ENCODE assay signal across 34 cellular contexts in genomic region chr18:21502661-21503060, GRCh38.
"Had no signal": no experiment of that assay in that cellular context is flagged by ENCODE, and none has a peak within 500 bp of the region (broad histone marks: within the 10 kb centered on the region; RNA-seq: fewer than 3 reads in every experiment).

No MANE protein-coding gene starts in this region.

- H3K4me1 Mint-ChIP-seq: activated B cell treated with CpG ODN at 0.5 μM for 24 hours; activated naive CD4-positive, alpha-beta T cell treated with anti-CD3 and anti-CD28 coated beads, Interleukin-2, amount 50 U/mL, for 24 hours; activated naive CD8-positive, alpha-beta T cell treated with anti-CD3 and anti-CD28 coated beads for 36 hours; activated naive CD8-positive, alpha-beta T cell treated with anti-CD3 and anti-CD28 coated beads, Interleukin-2, amount 50 U/mL, for 24 hours; central memory CD8-positive, alpha-beta T cell; T-cell had no signal

- H3K36me3 Mint-ChIP-seq: activated naive CD4-positive, alpha-beta T cell treated with anti-CD3 and anti-CD28 coated beads, Interleukin-2, amount 50 U/mL, for 24 hours; activated naive CD8-positive, alpha-beta T cell treated with anti-CD3 and anti-CD28 coated beads for 36 hours; T-cell had no signal

- H3K27me3 ChIP-seq: adrenal gland, body of pancreas, breast epithelium, colonic mucosa, dorsolateral prefrontal cortex had no signal

- H3K4me3 Mint-ChIP-seq: activated B cell treated with CpG ODN at 0.5 μM for 24 hours; activated CD8-positive, alpha-beta T cell treated with anti-CD3 and anti-CD28 coated beads for 36 hours; activated naive CD4-positive, alpha-beta T cell treated with anti-CD3 and anti-CD28 coated beads for 36 hours; activated naive CD4-positive, alpha-beta T cell treated with anti-CD3 and anti-CD28 coated beads, Interleukin-2, amount 50 U/mL, for 24 hours; activated naive CD8-positive, alpha-beta T cell treated with anti-CD3 and anti-CD28 coated beads for 36 hours; activated naive CD8-positive, alpha-beta T cell treated with anti-CD3 and anti-CD28 coated beads, Interleukin-2, amount 50 U/mL, for 24 hours; activated T-cell treated with anti-CD3 and anti-CD28 coated beads, Interleukin-2, amount 50 U/mL, for 4 hours; central memory CD8-positive, alpha-beta T cell; dendritic cell treated with granulocyte-macrophage colony-stimulating factor and Interleukin-4, amounts not matched to agents 40 ng/mL and 50 ng/mL, for 4 days; endodermal cell; T-cell; T-helper 1 cell treated with Interleukin-12 subunit alpha and Interleukin-12 subunit beta and Interleukin-4 antibody, amounts not matched to agents 30 μg/mL and 1 μg/mL, for 36 hours; T-helper 2 cell treated with Interferon-gamma antibody and Interleukin-4, amounts not matched to agents 5 μg/mL and 100 μg/mL, for 36 hours had no signal

- H3K36me3 ChIP-seq: adrenal gland, breast epithelium, colonic mucosa, WERI-Rb-1 had no signal

- H3K9me3 Mint-ChIP-seq: activated B cell treated with CpG ODN at 0.5 μM for 24 hours; activated CD8-positive, alpha-beta T cell treated with anti-CD3 and anti-CD28 coated beads for 36 hours; activated naive CD4-positive, alpha-beta T cell treated with anti-CD3 and anti-CD28 coated beads for 36 hours; activated naive CD4-positive, alpha-beta T cell treated with anti-CD3 and anti-CD28 coated beads, Interleukin-2, amount 50 U/mL, for 24 hours; activated naive CD8-positive, alpha-beta T cell treated with anti-CD3 and anti-CD28 coated beads for 36 hours; activated naive CD8-positive, alpha-beta T cell treated with anti-CD3 and anti-CD28 coated beads, Interleukin-2, amount 50 U/mL, for 24 hours; activated T-cell treated with anti-CD3 and anti-CD28 coated beads, Interleukin-2, amount 50 U/mL, for 4 hours; activated T-helper 2 cell treated with anti-CD3 and anti-CD28 coated beads, Interferon-gamma antibody, Interleukin-2, Interleukin-4, amounts not matched to agents 10 μg/mL and 5 μg/mL and 100 μg/mL, durations not matched to agents 14 hours and 24 hours and 36 hours; central memory CD8-positive, alpha-beta T cell; dendritic cell treated with granulocyte-macrophage colony-stimulating factor and Interleukin-4, amounts not matched to agents 40 ng/mL and 50 ng/mL, for 4 days; endodermal cell; T-cell; T-helper 1 cell treated with Interleukin-12 subunit alpha and Interleukin-12 subunit beta and Interleukin-4 antibody, amounts not matched to agents 30 μg/mL and 1 μg/mL, for 36 hours; T-helper 2 cell treated with Interferon-gamma antibody and Interleukin-4, amounts not matched to agents 5 μg/mL and 100 μg/mL, for 36 hours had no signal

- DNase-seq: activated B cell treated with CpG ODN at 0.5 μM for 24 hours; activated CD4-positive, alpha-beta T cell treated with anti-CD3 and anti-CD28 coated beads for 48 hours; activated CD4-positive, alpha-beta T cell treated with anti-CD3 and anti-CD28 coated beads, Interleukin-2, amount 50 U/mL, for 1 hour; activated CD4-positive, alpha-beta T cell treated with anti-CD3 and anti-CD28 coated beads, Interleukin-2, amount 50 U/mL, for 48 hours; activated CD8-positive, alpha-beta memory T cell treated with anti-CD3 and anti-CD28 coated beads for 24 hours; activated CD8-positive, alpha-beta T cell treated with anti-CD3 and anti-CD28 coated beads for 36 hours; activated effector memory CD4-positive, alpha-beta T cell treated with anti-CD3 and anti-CD28 coated beads, Interleukin-2, amount 50 U/mL, for 16 hours; activated naive CD4-positive, alpha-beta T cell treated with anti-CD3 and anti-CD28 coated beads for 36 hours; activated naive CD8-positive, alpha-beta T cell treated with anti-CD3 and anti-CD28 coated beads for 36 hours; activated naive CD8-positive, alpha-beta T cell treated with anti-CD3 and anti-CD28 coated beads, Interleukin-2, amount 50 U/mL, for 24 hours; activated T-cell treated with anti-CD3 and anti-CD28 coated beads, Interleukin-2, amount 50 U/mL, for 4 hours; adrenal gland; amygdala; aorta; body of pancreas; colonic mucosa; effector memory CD4-positive, alpha-beta T cell; endodermal cell; foreskin fibroblast; head of caudate nucleus; SW 1271; T-cell; T1000; WERI-Rb-1 had no signal

- H3K4me1 ChIP-seq: adrenal gland, body of pancreas, breast epithelium, colonic mucosa had no signal

- ATAC-seq: activated CD4-positive, CD25-positive, alpha-beta regulatory T cell treated with anti-CD3 and anti-CD28 coated beads, Interleukin-2, amount 50 U/mL, for 24 hours; activated CD8-positive, alpha-beta T cell treated with anti-CD3 and anti-CD28 coated beads for 36 hours; activated naive CD8-positive, alpha-beta T cell treated with anti-CD3 and anti-CD28 coated beads, Interleukin-2, amount 50 U/mL, for 24 hours; activated T-cell treated with anti-CD3 and anti-CD28 coated beads, Interleukin-2, amount 50 U/mL, for 4 hours; body of pancreas; esophagus mucosa; T-cell had no signal

- H3K27ac Mint-ChIP-seq: activated B cell treated with CpG ODN at 0.5 μM for 24 hours; activated CD8-positive, alpha-beta T cell treated with anti-CD3 and anti-CD28 coated beads for 36 hours; activated naive CD4-positive, alpha-beta T cell treated with anti-CD3 and anti-CD28 coated beads for 36 hours; activated naive CD4-positive, alpha-beta T cell treated with anti-CD3 and anti-CD28 coated beads, Interleukin-2, amount 50 U/mL, for 24 hours; activated naive CD8-positive, alpha-beta T cell treated with anti-CD3 and anti-CD28 coated beads for 36 hours; activated naive CD8-positive, alpha-beta T cell treated with anti-CD3 and anti-CD28 coated beads, Interleukin-2, amount 50 U/mL, for 24 hours; activated T-helper 2 cell treated with anti-CD3 and anti-CD28 coated beads, Interferon-gamma antibody, Interleukin-2, Interleukin-4, amounts not matched to agents 10 μg/mL and 5 μg/mL and 100 μg/mL, durations not matched to agents 14 hours and 24 hours and 36 hours; dendritic cell treated with granulocyte-macrophage colony-stimulating factor and Interleukin-4, amounts not matched to agents 40 ng/mL and 50 ng/mL, for 4 days; endodermal cell; T-cell; T-helper 1 cell treated with Interleukin-12 subunit alpha and Interleukin-12 subunit beta and Interleukin-4 antibody, amounts not matched to agents 30 μg/mL and 1 μg/mL, for 36 hours; T-helper 2 cell treated with Interferon-gamma antibody and Interleukin-4, amounts not matched to agents 5 μg/mL and 100 μg/mL, for 36 hours had no signal

- H3K9me3 ChIP-seq: adrenal gland, body of pancreas, breast epithelium, colonic mucosa had no signal

- H3K27me3 Mint-ChIP-seq: activated B cell treated with CpG ODN at 0.5 μM for 24 hours; activated naive CD4-positive, alpha-beta T cell treated with anti-CD3 and anti-CD28 coated beads, Interleukin-2, amount 50 U/mL, for 24 hours; activated naive CD8-positive, alpha-beta T cell treated with anti-CD3 and anti-CD28 coated beads for 36 hours; activated naive CD8-positive, alpha-beta T cell treated with anti-CD3 and anti-CD28 coated beads, Interleukin-2, amount 50 U/mL, for 24 hours; dendritic cell treated with granulocyte-macrophage colony-stimulating factor and Interleukin-4, amounts not matched to agents 40 ng/mL and 50 ng/mL, for 4 days had no signal

- H3K27ac ChIP-seq: adrenal gland, body of pancreas, breast epithelium, colonic mucosa, dorsolateral prefrontal cortex, WERI-Rb-1 had no signal

- H3K4me3 ChIP-seq: adrenal gland, body of pancreas, breast epithelium, colonic mucosa, dorsolateral prefrontal cortex had no signal
